ENCODE assay signal across 10 cellular contexts in genomic region chr13:28964052-28964451, GRCh38.
"Had no signal": no experiment of that assay in that cellular context is flagged by ENCODE, and none has a peak within 500 bp of the region (broad histone marks: within the 10 kb centered on the region; RNA-seq: fewer than 3 reads in every experiment).

No MANE protein-coding gene starts in this region.

- H3K9me3 ChIP-seq: HAP-1 had no signal

- ATAC-seq: HCT116, K562 had no signal

- H3K36me3 ChIP-seq: HAP-1 had no signal

- H3K9ac ChIP-seq: GM23248 had no signal

- DNase-seq: GM23248, GOT3, H7, HFFc6, IMR-90, KG1 had no signal

- H2AFZ ChIP-seq: GM23248 had no signal

- H3K4me1 ChIP-seq: HAP-1 had no signal

- H3K27ac ChIP-seq: GM23248, HL-60 had no signal

- FAIRE-seq: K562 had no signal

- H3K4me3 ChIP-seq: GM23248, HAP-1, K562 had no signal
